19 cellular contexts compared by ENCODE assay signal in genomic region chr18:45447364-45448265, GRCh38.
A peak's percentile ranks its signal among the peaks of the same experiment; 100 is the strongest.
DNase-seq lines count a peak whose midpoint lies in the region; ATAC-seq and TF ChIP-seq lines count a peak whose summit lies in the region.
"Had no signal": no experiment of that assay in that cellular context is flagged by ENCODE, and none has a peak within 500 bp of the region (broad histone marks: within the 10 kb centered on the region; RNA-seq: fewer than 3 reads in every experiment).

No MANE protein-coding gene starts in this region.

- no peaks in the 10 kb centered on the region for H3K36me3 Mint-ChIP-seq in nephron (ENCODE audit: low read depth)
- H3K36me3 Mint-ChIP-seq in stimulated activated effector memory CD8-positive, alpha-beta T cell treated with anti-CD3 and anti-CD28 coated beads, Interleukin-12 subunit alpha, Interleukin-12 subunit beta, amount 100 ng/mL, for 72 hours: no peaks in the 10 kb centered on the region

- H3K36me3 ChIP-seq in hepatocyte (replicated peaks; ENCODE audit: insufficient read depth, low read depth): no peaks in the 10 kb centered on the region
- H3K36me3 ChIP-seq: SJSA1 had no signal

- H3K27ac ChIP-seq in hepatocyte: peak overlapping the region; percentile 66
- H3K27ac ChIP-seq: SJSA1 had no signal

- no peaks in the 10 kb centered on the region for H3K27me3 ChIP-seq in hepatocyte
- H3K27me3 ChIP-seq: SJSA1 had no signal

- H4K20me1 ChIP-seq in hepatocyte (ENCODE audit: insufficient read depth, poor library complexity, severe bottlenecking): no peaks in the 10 kb centered on the region

- H3K4me1 Mint-ChIP-seq in nephron: peaks cover 70% of the 10 kb centered on the region
- H3K4me1 Mint-ChIP-seq in stimulated activated effector memory CD8-positive, alpha-beta T cell treated with anti-CD3 and anti-CD28 coated beads, Interleukin-12 subunit alpha, Interleukin-12 subunit beta, amount 100 ng/mL, for 72 hours: no peaks in the 10 kb centered on the region
- H3K4me1 Mint-ChIP-seq: B cell had no signal

- H3K79me2 ChIP-seq in hepatocyte: no peaks in the 10 kb centered on the region

- TF ChIP-seq CTCF in hepatocyte (IDR thresholded peaks at IDR 0.05; ENCODE audit: poor library complexity) (no peak), nephron (IDR thresholded peaks at IDR 0.05; ENCODE audit: unreplicated experiment in 3 of 3) (no peak)

- H2AFZ ChIP-seq in hepatocyte: no peak overlapping the region

- H3K4me3 ChIP-seq in hepatocyte: no peak overlapping the region
- H3K4me3 ChIP-seq: SJSA1 had no signal

- DNase-seq in ACHN (peak; percentile 9), NCI-H69 (lab: John Stamatoyannopoulos, UW) (peak; percentile 54), hepatocyte (ENCODE audit: low spot score) (peak; percentile 27), sciatic nerve (ENCODE audit: low spot score) (no peak), RKO (ENCODE audit: low spot score) (no peak)
- no peak for DNase-seq in stimulated activated effector memory CD8-positive, alpha-beta T cell treated with anti-CD3 and anti-CD28 coated beads, Interleukin-12 subunit alpha, Interleukin-12 subunit beta, amount 100 ng/mL, for 72 hours (ENCODE audit: low spot score in 2 of 2)
- DNase-seq: DMS53, GDM1, KG1, NCI-H1105 treated with DMSO at 0.1 percent for 48 hours, NCI-H2029 treated with DMSO at 0.1 percent for 48 hours, NCI-H774, OCI-M1 had no signal

- peaks cover 7% of the 10 kb centered on the region for H3K4me1 ChIP-seq in hepatocyte (ENCODE audit: insufficient read depth)
- H3K4me1 ChIP-seq: SJSA1 had no signal

- ATAC-seq in sciatic nerve (no peak), HG03354 (IDR thresholded peaks at IDR 0.05; ENCODE audit: poor library complexity, severe bottlenecking, unreplicated experiment) (no peak)
- no peak for ATAC-seq in stimulated activated effector memory CD8-positive, alpha-beta T cell treated with anti-CD3 and anti-CD28 coated beads, Interleukin-12 subunit alpha, Interleukin-12 subunit beta, amount 100 ng/mL, for 72 hours
- ATAC-seq: HCT116, Right ventricle myocardium inferior had no signal

- H3K4me2 ChIP-seq in hepatocyte: peak overlapping the region; percentile 39

- H3K27me3 Mint-ChIP-seq in nephron (ENCODE audit: low read depth): no peaks in the 10 kb centered on the region

- no peaks in the 10 kb centered on the region for H3K9me2 ChIP-seq in hepatocyte (replicated peaks; ENCODE audit: insufficient read depth)

- no peak overlapping the region for H3K4me3 Mint-ChIP-seq in nephron
- H3K4me3 Mint-ChIP-seq in stimulated activated effector memory CD8-positive, alpha-beta T cell treated with anti-CD3 and anti-CD28 coated beads, Interleukin-12 subunit alpha, Interleukin-12 subunit beta, amount 100 ng/mL, for 72 hours: no peak overlapping the region
- H3K4me3 Mint-ChIP-seq: B cell had no signal

- in situ Hi-C loops in ACHN (cut with HindIII; ENCODE audit: low pct_ligation_motif_present, low pct_unique_long_range_greater_than_20kb, low sequenced_read_pairs): no loop called here

- 46% methylated on average over 2 of the region's 2 CpGs for WGBS in hepatocyte (ENCODE audit: low lambda C conversion rate, missing lambda C conversion rate)

- peak overlapping the region; percentile 28 to 97 (median 77) for H3K27ac Mint-ChIP-seq in nephron
- no peak overlapping the region for H3K27ac Mint-ChIP-seq in stimulated activated effector memory CD8-positive, alpha-beta T cell treated with anti-CD3 and anti-CD28 coated beads, Interleukin-12 subunit alpha, Interleukin-12 subunit beta, amount 100 ng/mL, for 72 hours
- H3K27ac Mint-ChIP-seq: B cell had no signal

- intact Hi-C loops in sciatic nerve (cut with DNase I): no loop called here

- no peaks in the 10 kb centered on the region for H3K9me3 Mint-ChIP-seq in nephron
- no peaks in the 10 kb centered on the region for H3K9me3 Mint-ChIP-seq in stimulated activated effector memory CD8-positive, alpha-beta T cell treated with anti-CD3 and anti-CD28 coated beads, Interleukin-12 subunit alpha, Interleukin-12 subunit beta, amount 100 ng/mL, for 72 hours

- no peaks in the 10 kb centered on the region for H3K9me3 ChIP-seq in hepatocyte (ENCODE audit: low read depth)
- H3K9me3 ChIP-seq: SJSA1 had no signal

Comparison
In these comparisons a context has a peak if more than half of its experiments do, and no peak if none do; other contexts are left out.
1. DNase-seq: peak in ACHN (single experiment), NCI-H69 (single experiment) and hepatocyte (single experiment); none in sciatic nerve (single experiment), stimulated activated effector memory CD8-positive, alpha-beta T cell treated with anti-CD3 and anti-CD28 coated beads, Interleukin-12 subunit alpha, Interleukin-12 subunit beta, amount 100 ng/mL, for 72 hours (0 of 2) and RKO (single experiment).